Comparison of ENCODE assay signal across 8 cellular contexts in the genomic region with DNA sequence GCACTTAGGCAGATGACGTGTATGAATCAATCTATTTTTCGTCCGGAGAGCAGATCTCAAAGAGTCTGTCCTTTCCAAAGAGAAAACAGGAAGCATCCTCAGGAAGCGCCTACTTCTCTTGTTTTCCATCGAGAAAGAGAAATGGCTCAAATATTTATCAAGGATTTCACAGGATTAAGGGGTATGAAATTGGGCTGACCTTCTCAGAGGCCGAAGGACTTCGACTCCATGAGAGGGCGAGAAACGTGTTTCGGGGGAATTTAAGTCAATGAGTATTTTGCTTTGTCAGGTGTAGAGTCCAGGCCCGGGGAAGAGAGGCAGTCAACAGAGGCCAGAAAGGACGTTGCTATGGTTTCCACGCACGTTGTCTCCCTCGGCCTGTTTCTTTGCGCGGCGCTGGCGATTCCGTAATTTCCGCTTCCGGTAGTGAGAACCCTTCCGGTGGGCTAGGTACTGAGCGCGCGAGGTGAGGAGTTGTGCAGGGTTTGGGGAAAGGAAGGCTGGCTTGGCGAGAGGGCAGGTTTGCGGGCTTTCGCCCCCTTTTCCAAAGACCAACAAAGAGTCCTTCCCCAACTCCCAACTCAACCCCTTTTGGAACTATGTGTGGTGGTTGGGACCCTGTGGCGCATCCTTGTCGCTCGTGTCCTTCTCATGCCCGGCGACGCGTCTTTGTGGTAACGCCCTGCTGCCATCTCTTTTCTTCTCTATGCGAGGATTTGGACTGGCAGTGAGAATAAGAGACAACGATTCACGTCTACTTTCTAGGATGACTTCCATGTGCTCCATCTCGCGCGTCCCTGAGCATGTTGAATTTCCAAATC. TPM values are rescaled to one million over a fixed set of nuclear protein-coding genes. Genes with fewer than 3 reads are reported as not detected.
DNase-seq lines count a peak whose midpoint lies in the region; ATAC-seq and TF ChIP-seq lines count a peak whose summit lies in the region.

A gene (plus strand): TSS at position 429 of the 821 bp plus-strand sequence. CDS start 506 bp downstream, outside the sequence.

- TF ChIP-seq CTCF in AG04449 (IDR thresholded peaks at IDR 0.05; ENCODE audit: insufficient read depth, low read length, missing control alignments) (no peak), WERI-Rb-1 (IDR thresholded peaks at IDR 0.05; ENCODE audit: low read depth, low read length) (no peak), breast epithelium (IDR thresholded peaks at IDR 0.05) (peak in 1 of 3 donors; percentile 19)

- H3K27me3 ChIP-seq in WERI-Rb-1 (ENCODE audit: insufficient read depth, low read depth, severe bottlenecking) (no peaks in the 10 kb centered on the region), breast epithelium (no peaks in the 10 kb centered on the region), iPS-20b (ENCODE audit: insufficient read depth, low read length) (no peaks in the 10 kb centered on the region)

- H3K9ac ChIP-seq in iPS-20b (ENCODE audit: low read depth, low read length) = peak within 1 kb of the TSS; percentile 96

- POLR2A ChIA-PET in AG04449 (lab: Yijun Ruan, JAX) = no interaction called here

- ATAC-seq in GM18909 (IDR thresholded peaks at IDR 0.05; ENCODE audit: poor library complexity, unreplicated experiment) (peak; percentile 97), HG03159 (IDR thresholded peaks at IDR 0.05; ENCODE audit: unreplicated experiment) (peak; percentile 98)

- peak within 1 kb of the TSS; percentile 85 for H3K27ac ChIP-seq in WERI-Rb-1
- peak within 1 kb of the TSS; percentile 90 to 93 for H3K27ac ChIP-seq in breast epithelium
- H3K27ac ChIP-seq in iPS-20b (ENCODE audit: low read length) = peak within 1 kb of the TSS; percentile 68
- H3K27ac ChIP-seq in skin epidermis = peak within 1 kb of the TSS in 20 of 21 experiments; percentile 26 to 82 (median 72)

- H3K4me3 ChIP-seq in AG04449 (ENCODE audit: low read depth, low read length) (peak within 1 kb of the TSS; percentile 97), WERI-Rb-1 (ENCODE audit: low read depth, low read length) (peak within 1 kb of the TSS; percentile 88), breast epithelium (peak within 1 kb of the TSS; percentile 64 to 94 (median 71)), iPS-20b (ENCODE audit: low read length) (peak within 1 kb of the TSS; percentile 99), skin epidermis (peak within 1 kb of the TSS; percentile 59 to 89 (median 69))

- no peaks in the 10 kb centered on the region for H3K9me3 ChIP-seq in WERI-Rb-1 (ENCODE audit: severe bottlenecking)
- no peaks in the 10 kb centered on the region for H3K9me3 ChIP-seq in breast epithelium
- no peaks in the 10 kb centered on the region for H3K9me3 ChIP-seq in iPS-20b (ENCODE audit: insufficient read depth, low read depth, low read length)

- peaks cover 3 to 5% of the 10 kb centered on the region in 2 donors for H3K4me1 ChIP-seq in breast epithelium
- peaks cover 4% of the 10 kb centered on the region; the same call in 1 of the 2 replicates for H3K4me1 ChIP-seq in iPS-20b (ENCODE audit: insufficient read depth, low read length)

- no peak for DNase-seq in AG04449 (ENCODE audit: low read depth, low spot score)
- peak; percentile 95 for DNase-seq in NCI-H2227 treated with DMSO at 0.1 percent for 48 hours (lab: John Stamatoyannopoulos, UW)
- peak; percentile 96 for DNase-seq in WERI-Rb-1
- DNase-seq in breast epithelium (ENCODE audit: low spot score in 2 of 2) = peak; percentile 85 to 88

- peak; percentile 78 for TF ChIP-seq POLR2A in breast epithelium (IDR thresholded peaks at IDR 0.05)

- CTCF ChIA-PET in AG04449 (lab: Yijun Ruan, JAX) = interaction anchor here (0.6 kb wide), 1 partner anchor 38 kb away, joined by 3 read pairs; no protein-coding TSS in a partner anchor

- intact Hi-C loops in breast epithelium (cut with DNase I; ENCODE audit: low total_unique reads) = no loop called here

- peaks cover 47% of the 10 kb centered on the region for H3K36me3 ChIP-seq in WERI-Rb-1
- no peaks in the 10 kb centered on the region for H3K36me3 ChIP-seq in breast epithelium
- H3K36me3 ChIP-seq in iPS-20b (ENCODE audit: insufficient read depth, low read depth, low read length) = peaks cover 37% of the 10 kb centered on the region

RNA-seq across cellular contexts. Expression of the gene that starts here (rescaled TPM):
- 10 to 100 TPM; 40.5 to 55.1 (median 45.1) TPM for total RNA-seq in breast epithelium
